In genomic region chr12:121124402-121125109, GRCh38 we compare ENCODE assay signal across 1 cellular context.
TF ChIP-seq lines count a peak whose summit lies in the region.

No MANE protein-coding gene starts in this region.

TF ChIP-seq in HepG2, 621 proteins besides CTCF, POLR2A, EP300 and RAD21 (continued from another document and continues in another):
- TF ChIP-seq ZNF205 (CRISPR knock-in tag; IDR thresholded peaks at IDR 0.05): no peak
- 0 out of 2 replicates have a peak, but pooled peaks have one; percentile 15 for TF ChIP-seq ERF (CRISPR knock-in tag; IDR thresholded peaks at IDR 0.05)
- no peak for TF ChIP-seq TBX2 (CRISPR knock-in tag; IDR thresholded peaks at IDR 0.05; ENCODE audit: borderline replicate concordance)
- no peak for TF ChIP-seq ZNF3 (CRISPR knock-in tag; IDR thresholded peaks at IDR 0.05)
- TF ChIP-seq HDAC6 (IDR thresholded peaks at IDR 0.05; ENCODE audit: low read depth, low read length): no peak
- TF ChIP-seq NBN (conservative IDR thresholded peaks at IDR 0.05): no peak
- TF ChIP-seq ZNF609 (CRISPR knock-in tag; IDR thresholded peaks at IDR 0.05; ENCODE audit: borderline replicate concordance): no peak
- no peak for TF ChIP-seq ZNF670 (CRISPR knock-in tag; IDR thresholded peaks at IDR 0.05; ENCODE audit: borderline replicate concordance)
- TF ChIP-seq BCL3 (CRISPR knock-in tag; IDR thresholded peaks at IDR 0.05): no peak
- TF ChIP-seq ZNF496 (CRISPR knock-in tag; IDR thresholded peaks at IDR 0.05; ENCODE audit: insufficient replicate concordance): no peak
- TF ChIP-seq RFX1 (IDR thresholded peaks at IDR 0.05): peak; percentile 67; the same call in 1 of the 2 replicates
- TF ChIP-seq ZNF614 (CRISPR knock-in tag; IDR thresholded peaks at IDR 0.05; ENCODE audit: borderline replicate concordance): no peak
- TF ChIP-seq PRPF4 (IDR thresholded peaks at IDR 0.05; ENCODE audit: low read depth, low read length, poor library complexity, severe bottlenecking): no peak
- TF ChIP-seq HNF1B (CRISPR knock-in tag; IDR thresholded peaks at IDR 0.05): no peak
- TF ChIP-seq EED (CRISPR knock-in tag; IDR thresholded peaks at IDR 0.05): no peak
- no peak for TF ChIP-seq ZNF709 (CRISPR knock-in tag; IDR thresholded peaks at IDR 0.05)
- TF ChIP-seq POLR2G (IDR thresholded peaks at IDR 0.05; ENCODE audit: low read depth, low read length): no peak
- no peak for TF ChIP-seq SKIL (CRISPR knock-in tag; IDR thresholded peaks at IDR 0.05; ENCODE audit: borderline replicate concordance)
- TF ChIP-seq JUNB (CRISPR knock-in tag; IDR thresholded peaks at IDR 0.05; ENCODE audit: borderline replicate concordance): peak; percentile 39; the same call in 1 of the 2 replicates
- TF ChIP-seq IRF2 (CRISPR knock-in tag; IDR thresholded peaks at IDR 0.05): no peak
- no peak for TF ChIP-seq ZNF383 (CRISPR knock-in tag; IDR thresholded peaks at IDR 0.05; ENCODE audit: borderline replicate concordance)
- no peak for TF ChIP-seq HINFP (CRISPR knock-in tag; IDR thresholded peaks at IDR 0.05; ENCODE audit: low read depth)
- TF ChIP-seq XRCC5 (optimal IDR thresholded peaks at IDR 0.05; ENCODE audit: low read length): no peak
- 0 out of 2 replicates have a peak, but pooled peaks have one; percentile 16 for TF ChIP-seq CEBPB (IDR thresholded peaks at IDR 0.05; ENCODE audit: borderline replicate concordance, low read depth, low read length)
- TF ChIP-seq NR2F6 (IDR thresholded peaks at IDR 0.05): no peak
- peak; percentile 42; the same call in 1 of the 2 replicates for TF ChIP-seq NR2F6 (CRISPR knock-in tag; IDR thresholded peaks at IDR 0.05)
- no peak for TF ChIP-seq ZNF740 (CRISPR knock-in tag; IDR thresholded peaks at IDR 0.05)
- no peak for TF ChIP-seq TMF1 (CRISPR knock-in tag; IDR thresholded peaks at IDR 0.05; ENCODE audit: low read depth)
- peak; percentile 30; the same call in 1 of the 2 replicates for TF ChIP-seq HIC2 (CRISPR knock-in tag; IDR thresholded peaks at IDR 0.05; ENCODE audit: low read depth)
- TF ChIP-seq ZKSCAN1 (IDR thresholded peaks at IDR 0.05; ENCODE audit: low read length): no peak
- TF ChIP-seq REPIN1 (CRISPR knock-in tag; IDR thresholded peaks at IDR 0.05; ENCODE audit: borderline replicate concordance, low read depth): no peak
- TF ChIP-seq RCOR2 (CRISPR knock-in tag; IDR thresholded peaks at IDR 0.05): no peak
- peak; percentile 86 for TF ChIP-seq ZBTB34 (CRISPR knock-in tag; IDR thresholded peaks at IDR 0.05)
- TF ChIP-seq FOXK1 (CRISPR knock-in tag; IDR thresholded peaks at IDR 0.05; ENCODE audit: borderline replicate concordance, low read depth): peak; percentile 64; the same call in 1 of the 2 replicates
- TF ChIP-seq SOX13 (IDR thresholded peaks at IDR 0.05): no peak
- peak in 1 of 2 experiments; percentile 14; a peak in 1 of 4 replicates for TF ChIP-seq SOX13 (CRISPR knock-in tag; conservative IDR thresholded peaks at IDR 0.05 in 1 of 2, IDR thresholded peaks at IDR 0.05 in 1 of 2)
- TF ChIP-seq RXRA (CRISPR knock-in tag; IDR thresholded peaks at IDR 0.05): no peak
- TF ChIP-seq GLMP (CRISPR knock-in tag; IDR thresholded peaks at IDR 0.05; ENCODE audit: borderline replicate concordance): no peak
- TF ChIP-seq LCORL (IDR thresholded peaks at IDR 0.05): no peak
- peak; percentile 78 for TF ChIP-seq LCORL (CRISPR knock-in tag; IDR thresholded peaks at IDR 0.05)
- no peak for TF ChIP-seq ZNF576 (CRISPR knock-in tag; IDR thresholded peaks at IDR 0.05)
- TF ChIP-seq ASH2L (IDR thresholded peaks at IDR 0.05; ENCODE audit: insufficient read length, low read depth, low read length): no peak
- no peak for TF ChIP-seq ZNF788 (CRISPR knock-in tag; IDR thresholded peaks at IDR 0.05; ENCODE audit: borderline replicate concordance)
- TF ChIP-seq PAF1 (CRISPR knock-in tag; IDR thresholded peaks at IDR 0.05): no peak
- no peak for TF ChIP-seq BRCA1 (CRISPR knock-in tag; IDR thresholded peaks at IDR 0.05)
- no peak for TF ChIP-seq SRSF9 (IDR thresholded peaks at IDR 0.05; ENCODE audit: borderline replicate concordance, insufficient read depth, low read depth, low read length, poor library complexity, severe bottlenecking)
- TF ChIP-seq DNMT1 (CRISPR knock-in tag; IDR thresholded peaks at IDR 0.05): no peak
- peak; percentile 96 for TF ChIP-seq TEAD3 (CRISPR knock-in tag; optimal IDR thresholded peaks at IDR 0.05; ENCODE audit: borderline replicate concordance)
